1 cellular context compared by ENCODE assay signal in the genomic region with DNA sequence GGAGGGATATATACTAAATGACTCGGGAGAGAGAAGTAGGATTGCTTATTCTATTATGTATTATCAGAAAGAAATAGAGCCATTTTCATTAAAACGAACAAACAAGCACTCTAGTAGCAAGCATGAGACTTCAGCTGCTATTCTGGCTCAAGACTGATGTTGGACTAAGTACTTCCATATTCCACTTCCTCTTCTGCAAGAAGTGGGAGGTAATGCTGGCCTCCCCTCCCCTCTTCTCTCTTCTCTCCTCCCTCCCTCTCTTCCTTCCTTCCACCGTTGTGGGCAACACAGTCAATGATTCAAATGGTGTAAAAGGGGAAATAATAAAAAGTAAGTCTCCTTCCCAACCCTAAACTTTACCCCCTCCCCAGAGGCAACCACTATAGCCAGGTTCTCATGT.
TF ChIP-seq lines count a peak whose summit lies in the region.

No MANE protein-coding gene starts in this region.

TF ChIP-seq in H1, 55 proteins besides CTCF, POLR2A, EP300 and RAD21:
- TF ChIP-seq SIRT6 (IDR thresholded peaks at IDR 0.05; ENCODE audit: low read length) (no peak), CHD7 (IDR thresholded peaks at IDR 0.05; ENCODE audit: insufficient replicate concordance, low read length) (no peak), BCL11A (IDR thresholded peaks at IDR 0.05; ENCODE audit: low read depth in 2 of 2, low read length in 2 of 2) (no peak), E2F6 (IDR thresholded peaks at IDR 0.05) (no peak), HDAC6 (IDR thresholded peaks at IDR 0.05; ENCODE audit: low read depth, low read length) (no peak), KDM5A (IDR thresholded peaks at IDR 0.05; ENCODE audit: low read length) (no peak), CBX5 (IDR thresholded peaks at IDR 0.05; ENCODE audit: low read depth, low read length) (no peak), CREB1 (IDR thresholded peaks at IDR 0.05) (no peak)
